In genomic region chr16:68361485-68361884, GRCh38 we compare ENCODE assay signal across 16 cellular contexts. TPM values are rescaled to one million over a fixed set of nuclear protein-coding genes. Genes with fewer than 3 reads are reported as not detected.
A peak's percentile ranks its signal among the peaks of the same experiment; 100 is the strongest.
DNase-seq lines count a peak whose midpoint lies in the region; ATAC-seq and TF ChIP-seq lines count a peak whose summit lies in the region.
"Had no signal": no experiment of that assay in that cellular context is flagged by ENCODE, and none has a peak within 500 bp of the region (broad histone marks: within the 10 kb centered on the region; RNA-seq: fewer than 3 reads in every experiment).

No MANE protein-coding gene starts in this region.

- no peak overlapping the region for H3K4me3 Mint-ChIP-seq in GM23338
- no peak overlapping the region for H3K4me3 Mint-ChIP-seq in neural progenitor cell

- no peaks in the 10 kb centered on the region for H3K4me1 ChIP-seq in GM23338 (ENCODE audit: insufficient read depth)
- peaks cover 12% of the 10 kb centered on the region for H3K4me1 ChIP-seq in neural progenitor cell

- intact Hi-C loops in dorsolateral prefrontal cortex (cut with DNase I), result loop anchor here in 1 of 2 donors (10.0 kb wide), 1 partner anchor 153 kb away; no protein-coding TSS in a partner anchor

- H3K36me3 Mint-ChIP-seq in GM23338 (ENCODE audit: low read depth) (peaks cover 9% of the 10 kb centered on the region; the same call in 2 of the 3 replicates), neural progenitor cell (peaks cover 4% of the 10 kb centered on the region)

- H3K9me3 ChIP-seq in neural progenitor cell (ENCODE audit: low read depth), result no peaks in the 10 kb centered on the region

- H3K9ac ChIP-seq in neural progenitor cell, result no peak overlapping the region

- no peaks in the 10 kb centered on the region; the same call in 1 of the 2 replicates for H3K36me3 ChIP-seq in GM23338 (ENCODE audit: insufficient read depth)
- H3K36me3 ChIP-seq in brain microvascular endothelial cell (replicated peaks), result peaks cover 12% of the 10 kb centered on the region
- no peaks in the 10 kb centered on the region for H3K36me3 ChIP-seq in neural progenitor cell

- no peaks in the 10 kb centered on the region for H3K9me3 Mint-ChIP-seq in GM23338
- no peaks in the 10 kb centered on the region for H3K9me3 Mint-ChIP-seq in neural progenitor cell
- H3K9me3 Mint-ChIP-seq: CD4-positive, CD25-positive, alpha-beta regulatory T cell had no signal

- no peaks in the 10 kb centered on the region for H3K79me2 ChIP-seq in GM23338 (replicated peaks; ENCODE audit: insufficient read depth)
- no peaks in the 10 kb centered on the region for H3K79me2 ChIP-seq in neural progenitor cell (ENCODE audit: low read depth)

- H3K4me2 ChIP-seq in GM23338 (no peak overlapping the region), neural progenitor cell (no peak overlapping the region)
- H3K4me2 ChIP-seq: PC-9 had no signal

- no peak overlapping the region for H3K27ac ChIP-seq in GM23338 (ENCODE audit: low read depth)
- H3K27ac ChIP-seq in dorsolateral prefrontal cortex, result peak overlapping the region in 32 of 59 donors; percentile 1 to 72 (median 46)
- no peak overlapping the region for H3K27ac ChIP-seq in brain microvascular endothelial cell
- no peak overlapping the region for H3K27ac ChIP-seq in neural progenitor cell
- H3K27ac ChIP-seq: PC-9 had no signal

- in situ Hi-C loops in brain microvascular endothelial cell (cut with HindIII; ENCODE audit: low pct_ligation_motif_present, low sequenced_read_pairs), result no loop called here

- H2AFZ ChIP-seq in GM23338 (no peak overlapping the region), neural progenitor cell (replicated peaks) (no peak overlapping the region)
- H2AFZ ChIP-seq: PC-9 had no signal

- H3K4me1 Mint-ChIP-seq in GM23338 (peaks cover 20% of the 10 kb centered on the region), neural progenitor cell (peaks cover 21% of the 10 kb centered on the region)

- DNase-seq in AG08395 (ENCODE audit: low spot score), result peak; percentile 32
- DNase-seq in GM23338 (ENCODE audit: low spot score), result no peak
- no peak for DNase-seq in dorsolateral prefrontal cortex
- DNase-seq in iris pigment epithelial cell (ENCODE audit: low read depth), result peak; percentile 8
- no peak for DNase-seq in LoVo (ENCODE audit: low spot score)
- no peak for DNase-seq in brain microvascular endothelial cell
- no peak for DNase-seq in neural progenitor cell (ENCODE audit: low spot score)
- DNase-seq: Calu3; CD4-positive, CD25-positive, alpha-beta regulatory T cell; NCI-H1092; NCI-H1694; NCI-H2107; NCI-H226; NCI-H748 treated with DMSO at 0.1 percent for 48 hours; PC-9 had no signal

- no peaks in the 10 kb centered on the region for H3K9me2 ChIP-seq in GM23338 (ENCODE audit: insufficient read depth)

- ATAC-seq in GM23338 (peak; percentile 13), HG02938 (IDR thresholded peaks at IDR 0.05; ENCODE audit: unreplicated experiment) (no peak)

- TF ChIP-seq CTCF in GM23338 (conservative IDR thresholded peaks at IDR 0.05; ENCODE audit: low read depth in 2 of 2) (no peak), dorsolateral prefrontal cortex (IDR thresholded peaks at IDR 0.05 in 54 of 56, conservative IDR thresholded peaks at IDR 0.05 in 2 of 56; ENCODE audit: low read depth in 1 of 56, partially characterized antibody in 56 of 56) (no peak), brain microvascular endothelial cell (IDR thresholded peaks at IDR 0.05; ENCODE audit: low read depth, low read length, missing control alignments) (no peak), neural progenitor cell (IDR thresholded peaks at IDR 0.05) (no peak)

- H3K4me3 ChIP-seq in GM23338, result no peak overlapping the region
- H3K4me3 ChIP-seq in dorsolateral prefrontal cortex, result no peak overlapping the region
- no peak overlapping the region for H3K4me3 ChIP-seq in brain microvascular endothelial cell (ENCODE audit: low read depth, low read length)
- no peak overlapping the region for H3K4me3 ChIP-seq in neural progenitor cell
- H3K4me3 ChIP-seq: PC-9 had no signal

- H3K27ac Mint-ChIP-seq in GM23338, result no peak overlapping the region
- H3K27ac Mint-ChIP-seq in neural progenitor cell, result no peak overlapping the region
- H3K27ac Mint-ChIP-seq: CD4-positive, CD25-positive, alpha-beta regulatory T cell had no signal

- H3F3A ChIP-seq in GM23338 (replicated peaks; ENCODE audit: low read depth), result no peaks in the 10 kb centered on the region
- H3F3A ChIP-seq in neural progenitor cell (ENCODE audit: low read depth), result no peaks in the 10 kb centered on the region

- H4K20me1 ChIP-seq in GM23338 (replicated peaks; ENCODE audit: insufficient read depth) (no peaks in the 10 kb centered on the region; the same call in 1 of the 2 replicates), neural progenitor cell (ENCODE audit: low read depth) (no peaks in the 10 kb centered on the region)

- no peaks in the 10 kb centered on the region for H3K27me3 ChIP-seq in GM23338 (ENCODE audit: insufficient read depth)
- no peaks in the 10 kb centered on the region for H3K27me3 ChIP-seq in dorsolateral prefrontal cortex
- H3K27me3 ChIP-seq in brain microvascular endothelial cell (replicated peaks), result no peaks in the 10 kb centered on the region
- no peaks in the 10 kb centered on the region for H3K27me3 ChIP-seq in neural progenitor cell

- H3K27me3 Mint-ChIP-seq in GM23338 (ENCODE audit: insufficient read depth, low read depth, poor library complexity), result peaks cover 9% of the 10 kb centered on the region
- H3K27me3 Mint-ChIP-seq in neural progenitor cell (ENCODE audit: insufficient read depth, low read depth), result peaks cover 12% of the 10 kb centered on the region
- H3K27me3 Mint-ChIP-seq: CD4-positive, CD25-positive, alpha-beta regulatory T cell had no signal

TF ChIP-seq in GM23338, 12 proteins besides CTCF, POLR2A, EP300 and RAD21:
- no peak for TF ChIP-seq NANOG (IDR thresholded peaks at IDR 0.05; ENCODE audit: borderline replicate concordance)
- TF ChIP-seq EZH2 (IDR thresholded peaks at IDR 0.05; ENCODE audit: low read depth, unreplicated experiment), result no peak
- no peak for TF ChIP-seq STAT1 (IDR thresholded peaks at IDR 0.05; ENCODE audit: unreplicated experiment)
- no peak for TF ChIP-seq EZH2phosphoT487 (IDR thresholded peaks at IDR 0.05; ENCODE audit: unreplicated experiment)

RNA-seq across cellular contexts. Expression of gene PRMT7, which starts 50.7 kb away (rescaled TPM):
- total RNA-seq in GM23338 (2014; rRNA removed; shearing (Covaris generic)), result 61.9 and 65.3 TPM in 2 replicates
- polyA plus RNA-seq in GM23338 (2016; fragmentation: Nextera tagmentation; extraction: Ambion mirVana), result 20.2 TPM in 2 replicates
- total RNA-seq in dorsolateral prefrontal cortex (100 to 1,000 TPM in 7 of 120 experiments, 10 to 100 TPM in 113; 48.9 to 123 (median 70.7) TPM), neural progenitor cell (ENCODE audit: low replicate concordance) (70.2 and 79.7 TPM in 2 replicates)

RNA-seq across cellular contexts. Expression of gene SLC7A6OS, which starts 50.7 kb away (rescaled TPM):
- total RNA-seq in GM23338 (2014; rRNA removed; shearing (Covaris generic)), result 16.4 and 16.5 TPM in 2 replicates
- polyA plus RNA-seq in GM23338 (2016; fragmentation: Nextera tagmentation; extraction: Ambion mirVana), result 13.8 and 17.9 TPM in 2 replicates
- 10 to 100 TPM; 11.9 to 33.6 (median 20.1) TPM for total RNA-seq in dorsolateral prefrontal cortex
- 18.7 and 18.8 TPM in 2 replicates for total RNA-seq in neural progenitor cell (ENCODE audit: low replicate concordance)

Comparison
In these comparisons a context has a peak if more than half of its experiments do, and no peak if none do; other contexts are left out.
1. DNase-seq: peak in AG08395 (single experiment) and iris pigment epithelial cell (single experiment); none in GM23338 (single experiment), dorsolateral prefrontal cortex (0 of 10), LoVo (single experiment), brain microvascular endothelial cell (single experiment) and neural progenitor cell (single experiment).
2. H3K27ac ChIP-seq: peak in dorsolateral prefrontal cortex (32 of 59); none in GM23338 (single experiment), brain microvascular endothelial cell (single experiment) and neural progenitor cell (single experiment).